18 cellular contexts compared by ENCODE assay signal in genomic region chr5:173246135-173246495, GRCh38. TPM values are rescaled to one million over a fixed set of nuclear protein-coding genes. Genes with fewer than 3 reads are reported as not detected.
A peak's percentile ranks its signal among the peaks of the same experiment; 100 is the strongest.
DNase-seq lines count a peak whose midpoint lies in the region; ATAC-seq and TF ChIP-seq lines count a peak whose summit lies in the region.
"Had no signal": no experiment of that assay in that cellular context is flagged by ENCODE, and none has a peak within 500 bp of the region (broad histone marks: within the 10 kb centered on the region; RNA-seq: fewer than 3 reads in every experiment).

No MANE protein-coding gene starts in this region.

- no peaks in the 10 kb centered on the region for H3K79me2 ChIP-seq in osteoblast (ENCODE audit: insufficient read depth, low read length)

- CTCF ChIA-PET in activated CD8-positive, alpha-beta memory T cell treated with anti-CD3 and anti-CD28 coated beads, Interleukin-2, amount 10 ng/mL, durations not matched to agents 7 days and 5 days (lab: Charles Lee): interaction anchor here (1.5 kb wide), 1 partner anchor 86 kb away, joined by 4 read pairs; no protein-coding TSS in a partner anchor
- CTCF ChIA-PET in CD8-positive, alpha-beta memory T cell (lab: Charles Lee): no interaction called here

- H3K9me3 ChIP-seq in HUES6 (ENCODE audit: control insufficient read depth, insufficient read depth, low read depth, low read length): no peaks in the 10 kb centered on the region
- peaks cover 4% of the 10 kb centered on the region for H3K9me3 ChIP-seq in iPS-18c (ENCODE audit: control insufficient read depth, insufficient read depth, low read length)
- H3K9me3 ChIP-seq in osteoblast (ENCODE audit: low read depth, low read length): no peaks in the 10 kb centered on the region
- H3K9me3 ChIP-seq in WERI-Rb-1 (ENCODE audit: severe bottlenecking): peaks cover 4% of the 10 kb centered on the region
- no peaks in the 10 kb centered on the region for H3K9me3 ChIP-seq in CD8-positive, alpha-beta memory T cell (ENCODE audit: low read length)

- POLR2A ChIA-PET in CD8-positive, alpha-beta memory T cell (lab: Charles Lee): no interaction called here

- H4K20me1 ChIP-seq in osteoblast (ENCODE audit: insufficient read depth, low read length): no peaks in the 10 kb centered on the region

- H3K4me3 ChIP-seq in HUES6 (ENCODE audit: low read depth, low read length) (peak overlapping the region; percentile 40), iPS-18c (ENCODE audit: insufficient read depth, low read depth, low read length) (peak overlapping the region; percentile 24; the same call in 1 of the 2 replicates), osteoblast (ENCODE audit: insufficient read depth, low read length) (no peak overlapping the region), WERI-Rb-1 (ENCODE audit: low read depth, low read length) (no peak overlapping the region)
- H3K4me3 ChIP-seq in CD8-positive, alpha-beta memory T cell (ENCODE audit: low read length): no peak overlapping the region
- H3K4me3 ChIP-seq: K562 had no signal

- H3K4me2 ChIP-seq in osteoblast (ENCODE audit: insufficient read depth, low read length): no peak overlapping the region

- DNase-seq in activated CD8-positive, alpha-beta memory T cell treated with anti-CD3 and anti-CD28 coated beads, Interleukin-2, amount 10 ng/mL, durations not matched to agents 7 days and 5 days: no peak
- DNase-seq in activated CD8-positive, alpha-beta memory T cell treated with anti-CD3 and anti-CD28 coated beads, Interleukin-2, amount 50 U/mL, for 48 hours: no peak
- DNase-seq in osteoblast (ENCODE audit: insufficient read length, low spot score, missing footprints): peak; percentile 10
- no peak for DNase-seq in WERI-Rb-1
- DNase-seq in T1000 (lab: John Stamatoyannopoulos, UW): no peak
- DNase-seq in CD8-positive, alpha-beta memory T cell: no peak
- DNase-seq: COR-L47, DMS153, EL, NCI-H1092, NCI-H187, NCI-H446, SHP77 had no signal

- TF ChIP-seq CTCF in osteoblast (IDR thresholded peaks at IDR 0.05; ENCODE audit: extremely low read depth, low read depth, low read length) (no peak), WERI-Rb-1 (IDR thresholded peaks at IDR 0.05; ENCODE audit: low read depth, low read length) (no peak)

- no peaks in the 10 kb centered on the region for H3K9me3 Mint-ChIP-seq in activated CD8-positive, alpha-beta memory T cell treated with anti-CD3 and anti-CD28 coated beads, Interleukin-2, amount 10 ng/mL, durations not matched to agents 7 days and 5 days (ENCODE audit: low read depth)
- H3K9me3 Mint-ChIP-seq in CD8-positive, alpha-beta memory T cell: no peaks in the 10 kb centered on the region

- H3K27me3 Mint-ChIP-seq in activated CD8-positive, alpha-beta memory T cell treated with anti-CD3 and anti-CD28 coated beads, Interleukin-2, amount 10 ng/mL, durations not matched to agents 7 days and 5 days: peaks cover 94% of the 10 kb centered on the region
- peaks cover 60 to 88% of the 10 kb centered on the region in 2 donors for H3K27me3 Mint-ChIP-seq in CD8-positive, alpha-beta memory T cell

- peaks cover 10% of the 10 kb centered on the region for H3K4me1 Mint-ChIP-seq in activated CD8-positive, alpha-beta memory T cell treated with anti-CD3 and anti-CD28 coated beads, Interleukin-2, amount 10 ng/mL, durations not matched to agents 7 days and 5 days
- peaks cover 10 to 21% (median 16%) of the 10 kb centered on the region in 3 donors for H3K4me1 Mint-ChIP-seq in CD8-positive, alpha-beta memory T cell

- peak overlapping the region; percentile 28 for H3K27ac Mint-ChIP-seq in activated CD8-positive, alpha-beta memory T cell treated with anti-CD3 and anti-CD28 coated beads, Interleukin-2, amount 10 ng/mL, durations not matched to agents 7 days and 5 days
- no peak overlapping the region for H3K27ac Mint-ChIP-seq in CD8-positive, alpha-beta memory T cell

- no peak overlapping the region for H3K9ac ChIP-seq in HUES6 (ENCODE audit: low read length)

- ATAC-seq in activated CD8-positive, alpha-beta memory T cell treated with anti-CD3 and anti-CD28 coated beads, Interleukin-2, amount 10 ng/mL, durations not matched to agents 7 days and 5 days: no peak
- ATAC-seq: Panc1 had no signal

- no peak overlapping the region for H3K4me3 Mint-ChIP-seq in activated CD8-positive, alpha-beta memory T cell treated with anti-CD3 and anti-CD28 coated beads, Interleukin-2, amount 10 ng/mL, durations not matched to agents 7 days and 5 days
- peak overlapping the region in 1 of 7 donors; percentile 44 for H3K4me3 Mint-ChIP-seq in CD8-positive, alpha-beta memory T cell

- H3K27ac ChIP-seq in HUES6 (ENCODE audit: low read depth, low read length) (no peak overlapping the region), osteoblast (ENCODE audit: low read depth, low read length) (no peak overlapping the region), WERI-Rb-1 (no peak overlapping the region)
- no peak overlapping the region for H3K27ac ChIP-seq in CD8-positive, alpha-beta memory T cell (ENCODE audit: low read depth, low read length)
- H3K27ac ChIP-seq: C4-2B had no signal

- peaks cover 100% of the 10 kb centered on the region for H3K27me3 ChIP-seq in HUES6 (ENCODE audit: control insufficient read depth, insufficient read depth, low read length)
- H3K27me3 ChIP-seq in osteoblast (ENCODE audit: insufficient read depth, low read length): peaks cover 95% of the 10 kb centered on the region
- H3K27me3 ChIP-seq in WERI-Rb-1 (ENCODE audit: insufficient read depth, low read depth, severe bottlenecking): peaks cover 26% of the 10 kb centered on the region
- H3K27me3 ChIP-seq in CD8-positive, alpha-beta memory T cell (ENCODE audit: insufficient read depth, low read length, poor library complexity, severe bottlenecking): peaks cover 36% of the 10 kb centered on the region

- no peak overlapping the region for H2AFZ ChIP-seq in osteoblast (ENCODE audit: low read length)

- H3K4me1 ChIP-seq in HUES6 (ENCODE audit: control insufficient read depth, insufficient read depth, low read length) (peaks cover 26% of the 10 kb centered on the region), osteoblast (ENCODE audit: insufficient read depth, low read length) (no peaks in the 10 kb centered on the region)
- no peaks in the 10 kb centered on the region for H3K4me1 ChIP-seq in CD8-positive, alpha-beta memory T cell (ENCODE audit: insufficient read depth, low read length)

- H3K36me3 ChIP-seq in HUES6 (ENCODE audit: control insufficient read depth, insufficient read depth, low read length) (no peaks in the 10 kb centered on the region), osteoblast (ENCODE audit: insufficient read depth, low read length) (no peaks in the 10 kb centered on the region), WERI-Rb-1 (no peaks in the 10 kb centered on the region)
- H3K36me3 ChIP-seq in CD8-positive, alpha-beta memory T cell (ENCODE audit: insufficient read depth, low read length): no peaks in the 10 kb centered on the region

- peaks cover 1% of the 10 kb centered on the region for H3K36me3 Mint-ChIP-seq in activated CD8-positive, alpha-beta memory T cell treated with anti-CD3 and anti-CD28 coated beads, Interleukin-2, amount 10 ng/mL, durations not matched to agents 7 days and 5 days
- H3K36me3 Mint-ChIP-seq in CD8-positive, alpha-beta memory T cell: no peaks in the 10 kb centered on the region

RNA-seq across cellular contexts. Expression of gene NKX2-5, which starts 11.1 kb away (rescaled TPM):
- total RNA-seq in activated CD8-positive, alpha-beta memory T cell treated with anti-CD3 and anti-CD28 coated beads, Interleukin-2, amount 10 ng/mL, durations not matched to agents 7 days and 5 days: not detected
- under 0.01 TPM in 1 of 2 replicates, not detected in the other for total RNA-seq in osteoblast
- under 1 TPM in 1 of 2 experiments, not detected in 1; 0.22 TPM for total RNA-seq in CD8-positive, alpha-beta memory T cell
- not detected for polyA plus RNA-seq in CD8-positive, alpha-beta memory T cell
- total RNA-seq: K562 had no signal
- polyA plus RNA-seq: K562 had no signal

Comparison
In these comparisons a context has a peak if more than half of its experiments do, and no peak if none do; other contexts are left out.
1. H3K4me3 ChIP-seq: peak in HUES6 (single experiment) and iPS-18c (single experiment); none in osteoblast (single experiment), WERI-Rb-1 (single experiment) and CD8-positive, alpha-beta memory T cell (single experiment).